In the genomic region with DNA sequence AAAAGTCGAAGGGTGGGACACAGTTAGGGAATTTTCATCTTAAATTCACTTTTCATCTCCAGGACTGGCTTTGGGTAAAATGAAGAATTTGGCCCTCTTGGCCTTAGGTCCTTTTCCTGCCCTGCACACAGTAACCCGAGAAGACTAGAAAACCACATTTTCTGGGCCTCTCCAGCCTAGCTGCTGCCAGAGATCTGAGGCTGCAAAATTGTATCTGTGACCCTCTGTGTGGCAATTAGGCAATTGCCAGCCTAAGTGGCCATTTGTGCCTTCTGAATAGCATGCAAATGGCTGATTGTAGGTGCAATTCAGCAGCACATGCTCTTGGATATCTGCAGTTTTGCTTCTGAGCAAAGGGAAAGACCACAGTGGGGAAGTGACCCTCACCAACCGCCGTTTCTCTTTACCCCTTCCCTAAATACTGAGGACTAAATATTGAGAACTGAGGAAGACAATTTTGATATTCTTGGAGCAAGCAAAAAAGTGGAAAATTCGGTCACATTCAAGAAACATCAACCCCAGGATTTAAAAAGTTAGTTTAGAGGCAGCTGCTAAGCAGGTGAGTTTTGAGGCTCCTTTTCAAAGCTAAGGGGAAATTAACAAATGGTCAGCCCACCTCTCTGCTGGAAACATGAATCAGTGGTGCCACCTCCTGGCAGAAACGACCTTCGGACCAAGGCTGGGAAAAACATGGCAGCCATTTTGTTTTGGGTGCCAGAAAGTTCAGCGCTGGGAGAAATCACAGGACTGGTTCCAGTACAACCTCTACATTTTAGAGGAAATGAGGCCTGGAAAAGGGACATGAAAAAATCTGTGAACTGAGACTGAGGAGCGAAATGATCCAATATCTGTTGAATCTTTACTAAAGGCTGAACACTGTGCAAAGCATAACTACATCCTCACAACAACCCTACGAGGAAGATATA, we compare ENCODE assay signal across 7 cellular contexts. TPM values are rescaled to one million over a fixed set of nuclear protein-coding genes. Genes with fewer than 3 reads are reported as not detected.
DNase-seq lines count a peak whose midpoint lies in the region; ATAC-seq and TF ChIP-seq lines count a peak whose summit lies in the region.

No MANE protein-coding gene starts in this region.

- no peak overlapping the region for H3K9ac ChIP-seq in mammary epithelial cell (ENCODE audit: insufficient read depth, low read length)

- BruUV-seq in mammary epithelial cell (replicated peaks; lab: Mats Ljungman, UMichigan): no TSS peak

- intact Hi-C loops in mammary epithelial cell (cut with micrococcal nuclease): loop anchor here (1.0 kb wide), 1 partner anchor 151 kb away; no protein-coding TSS in a partner anchor
- intact Hi-C loops in mucosa of descending colon (cut with DNase I, micrococcal nuclease): no loop called here

- in situ Hi-C loops in mammary epithelial cell (cut with MboI; ENCODE audit: low sequenced_read_pairs in 2 of 2): loop anchor here in 1 of 2 donors (10.0 kb wide), 1 partner anchor 145 kb away; no protein-coding TSS in a partner anchor

- H3K79me2 ChIP-seq in mammary epithelial cell (ENCODE audit: insufficient read depth, low read length): no peaks in the 10 kb centered on the region

- dilution Hi-C loops in mammary epithelial cell (cut with HindIII; ENCODE audit: low sequenced_read_pairs): loop anchor here (5.0 kb wide), 1 partner anchor 33 kb away; no protein-coding TSS in a partner anchor

- H3K4me2 ChIP-seq in mammary epithelial cell (ENCODE audit: insufficient read depth, low read depth, low read length): no peak overlapping the region

- CTCF ChIA-PET in mammary epithelial cell (lab: Charles Lee; ENCODE audit: low non-redundant PET): no interaction called here

- H3K27ac ChIP-seq in mammary epithelial cell (ENCODE audit: insufficient read depth, low read depth, low read length): no peak overlapping the region

- H3K4me1 ChIP-seq in mammary epithelial cell (ENCODE audit: insufficient read depth, low read length) (peaks cover 4% of the 10 kb centered on the region), mucosa of descending colon (ENCODE audit: low read depth) (no peaks in the 10 kb centered on the region)

- no peak for ATAC-seq in mucosa of descending colon
- ATAC-seq in GM19467 (IDR thresholded peaks at IDR 0.05; ENCODE audit: unreplicated experiment): no peak

- H2AFZ ChIP-seq in mammary epithelial cell (ENCODE audit: low read depth, low read length): peak overlapping the region; percentile 81

- no peaks in the 10 kb centered on the region for H4K20me1 ChIP-seq in mammary epithelial cell (ENCODE audit: insufficient read depth, low read length)

- no peaks in the 10 kb centered on the region for H3K9me3 ChIP-seq in mammary epithelial cell (replicated peaks; ENCODE audit: insufficient read depth, low read length)
- no peaks in the 10 kb centered on the region for H3K9me3 ChIP-seq in mucosa of descending colon

- H3K36me3 ChIP-seq in mammary epithelial cell (ENCODE audit: insufficient read depth, low read length) (no peaks in the 10 kb centered on the region), mucosa of descending colon (ENCODE audit: low read depth) (no peaks in the 10 kb centered on the region)

- 66% methylated on average over 10 of the region's 10 CpGs for WGBS in mammary epithelial cell (ENCODE audit: low coverage, missing lambda C conversion rate)

- peak; percentile 13 for DNase-seq in DMS 273 treated with DMSO at 0.1 percent for 48 hours (lab: John Stamatoyannopoulos, UW)
- DNase-seq in GM19240 (ENCODE audit: insufficient read length, low spot score): peak; percentile 25
- peak; percentile 37 for DNase-seq in NCI-H2196 (lab: John Stamatoyannopoulos, UW; ENCODE audit: unreplicated experiment)
- DNase-seq in mammary epithelial cell: no peak
- peak in 2 of 3 donors; percentile 28 to 50 for DNase-seq in mucosa of descending colon
- DNase-seq in T-helper 1 cell: no peak

- H3K4me3 ChIP-seq in mammary epithelial cell (replicated peaks in 1 of 3; ENCODE audit: insufficient read depth in 1 of 3, low read depth in 2 of 3, low read length in 3 of 3): no peak overlapping the region
- no peak overlapping the region for H3K4me3 ChIP-seq in mucosa of descending colon

- no peaks in the 10 kb centered on the region for H3K27me3 ChIP-seq in mammary epithelial cell (ENCODE audit: insufficient read depth, low read length)

- TF ChIP-seq CTCF in mammary epithelial cell (conservative IDR thresholded peaks at IDR 0.05 in 1 of 2, IDR thresholded peaks at IDR 0.05 in 1 of 2; ENCODE audit: extremely low read depth in 1 of 2, insufficient read depth in 1 of 2, low read depth in 1 of 2, low read length in 2 of 2): peak; percentile 52 to 69
- no peak for TF ChIP-seq CTCF in mucosa of descending colon (IDR thresholded peaks at IDR 0.05)

RNA-seq across cellular contexts. Expression of a gene that starts 56.6 kb away (rescaled TPM):
- total RNA-seq in mammary epithelial cell: 1 to 10 TPM in 1 of 2 donors, under 1 TPM in 1; 0.71 to 4.3 TPM
- polyA plus RNA-seq in mammary epithelial cell: 0.01 TPM
- polyA minus RNA-seq in mammary epithelial cell: not detected
- 1 to 10 TPM in 1 of 3 donors, under 1 TPM in 2; 0.41 to 2.0 (median 0.78) TPM for total RNA-seq in mucosa of descending colon

Comparison
In these comparisons a context has a peak if more than half of its experiments do, and no peak if none do; other contexts are left out.
1. DNase-seq: peak in DMS 273 treated with DMSO at 0.1 percent for 48 hours (single experiment), GM19240 (single experiment), NCI-H2196 (single experiment) and mucosa of descending colon (2 of 3); none in mammary epithelial cell (single experiment) and T-helper 1 cell (0 of 5).